Comparison of ENCODE assay signal across 1 cellular context in genomic region chr20:7180261-7181045, GRCh38.
TF ChIP-seq lines count a peak whose summit lies in the region.

No MANE protein-coding gene starts in this region.

TF ChIP-seq in IMR-90, 13 proteins besides CTCF, POLR2A, EP300 and RAD21:
- peak; percentile 35; the same call in 1 of the 2 replicates for TF ChIP-seq CEBPB (IDR thresholded peaks at IDR 0.05; ENCODE audit: low read depth, low read length)
- TF ChIP-seq NFE2L2 (IDR thresholded peaks at IDR 0.05; ENCODE audit: low read depth, low read length), result no peak
